Comparison of ENCODE assay signal across 29 cellular contexts in genomic region chr10:77385315-77385714, GRCh38.
"Had no signal": no experiment of that assay in that cellular context is flagged by ENCODE, and none has a peak within 500 bp of the region (broad histone marks: within the 10 kb centered on the region; RNA-seq: fewer than 3 reads in every experiment).

No MANE protein-coding gene starts in this region.

- H3K27ac ChIP-seq: SK-N-MC had no signal

- DNase-seq: activated CD4-positive, alpha-beta memory T cell treated with anti-CD3 and anti-CD28 coated beads, Interleukin-2, amount 10 ng/mL, durations not matched to agents 7 days and 5 days; activated CD4-positive, alpha-beta T cell treated with anti-CD3 and anti-CD28 coated beads, Interleukin-2, amount 10 ng/mL, durations not matched to agents 7 days and 5 days; activated CD4-positive, CD25-positive, alpha-beta regulatory T cell; activated gamma-delta T cell; activated naive CD4-positive, alpha-beta T cell treated with anti-CD3 and anti-CD28 coated beads for 36 hours; activated T-cell treated with anti-CD3 and anti-CD28 coated beads for 4 hours; activated T-cell treated with anti-CD3 and anti-CD28 coated beads, Interleukin-2, amount 50 U/mL, for 48 hours; amygdala; KG1; NCI-H1092; NCI-H1417; NCI-H1694; NCI-H2029; NCI-H2107; NCI-H2171 treated with DMSO at 0.1 percent for 48 hours; NCI-H226; NCI-H510A; NCI-H526 treated with DMSO at 0.1 percent for 48 hours; NCI-H82; OCI-M1; RPMI8226; T-cell; T-helper 2 cell; T1000 had no signal

- H3K27ac Mint-ChIP-seq: activated CD4-positive, alpha-beta memory T cell treated with anti-CD3 and anti-CD28 coated beads, Interleukin-2, amount 10 ng/mL, durations not matched to agents 7 days and 5 days; activated CD4-positive, alpha-beta T cell treated with anti-CD3 and anti-CD28 coated beads, Interleukin-2, amount 10 ng/mL, durations not matched to agents 7 days and 5 days; activated naive CD4-positive, alpha-beta T cell treated with anti-CD3 and anti-CD28 coated beads for 36 hours; activated naive CD8-positive, alpha-beta T cell; activated T-helper 17 cell treated with anti-CD3 and anti-CD28 coated beads, Interleukin-2, amount 50 U/mL, for 72 hours; T-cell had no signal

- H3K27me3 Mint-ChIP-seq: activated CD4-positive, alpha-beta memory T cell treated with anti-CD3 and anti-CD28 coated beads, Interleukin-2, amount 10 ng/mL, durations not matched to agents 7 days and 5 days; activated naive CD8-positive, alpha-beta T cell had no signal

- H3K36me3 Mint-ChIP-seq: activated naive CD8-positive, alpha-beta T cell; IgD-negative memory B cell; T-cell had no signal

- H3K9me3 Mint-ChIP-seq: activated CD4-positive, alpha-beta memory T cell treated with anti-CD3 and anti-CD28 coated beads, Interleukin-2, amount 10 ng/mL, durations not matched to agents 7 days and 5 days; activated CD4-positive, alpha-beta T cell treated with anti-CD3 and anti-CD28 coated beads, Interleukin-2, amount 10 ng/mL, durations not matched to agents 7 days and 5 days; activated naive CD4-positive, alpha-beta T cell treated with anti-CD3 and anti-CD28 coated beads for 36 hours; activated T-helper 17 cell treated with anti-CD3 and anti-CD28 coated beads, Interleukin-2, amount 50 U/mL, for 72 hours; IgD-negative memory B cell; T-cell had no signal

- H3K4me3 ChIP-seq: SK-N-MC had no signal

- FAIRE-seq: TTC549 had no signal

- H3K4me3 Mint-ChIP-seq: activated CD4-positive, alpha-beta memory T cell treated with anti-CD3 and anti-CD28 coated beads, Interleukin-2, amount 10 ng/mL, durations not matched to agents 7 days and 5 days; activated CD4-positive, alpha-beta T cell treated with anti-CD3 and anti-CD28 coated beads, Interleukin-2, amount 10 ng/mL, durations not matched to agents 7 days and 5 days; activated naive CD4-positive, alpha-beta T cell treated with anti-CD3 and anti-CD28 coated beads for 36 hours; activated naive CD8-positive, alpha-beta T cell; activated T-helper 17 cell treated with anti-CD3 and anti-CD28 coated beads, Interleukin-2, amount 50 U/mL, for 72 hours; IgD-negative memory B cell; T-cell had no signal

- H3K4me1 Mint-ChIP-seq: activated CD4-positive, alpha-beta memory T cell treated with anti-CD3 and anti-CD28 coated beads, Interleukin-2, amount 10 ng/mL, durations not matched to agents 7 days and 5 days; activated CD4-positive, alpha-beta T cell treated with anti-CD3 and anti-CD28 coated beads, Interleukin-2, amount 10 ng/mL, durations not matched to agents 7 days and 5 days; activated T-helper 17 cell treated with anti-CD3 and anti-CD28 coated beads, Interleukin-2, amount 50 U/mL, for 72 hours had no signal
